Comparison of ENCODE assay signal across 21 cellular contexts in the genomic region with DNA sequence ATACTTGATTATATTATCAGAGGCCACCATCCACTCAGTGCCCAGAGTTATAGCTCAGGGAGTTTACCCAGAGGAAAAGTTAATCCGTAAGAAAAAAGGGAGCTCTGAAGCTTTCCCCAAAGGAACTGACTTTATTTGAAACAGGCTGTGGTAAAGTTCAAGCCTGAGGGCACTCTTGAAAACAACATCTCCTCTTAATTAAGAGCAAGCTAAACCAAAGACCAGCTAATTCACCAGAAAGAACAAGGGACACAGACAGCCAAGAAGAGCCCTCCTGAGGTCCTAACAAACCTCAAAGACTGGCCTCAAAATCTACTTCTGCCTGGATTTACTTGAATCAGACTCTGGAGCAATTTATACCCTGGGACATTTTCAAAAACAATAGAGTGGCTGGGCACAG.
DNase-seq lines count a peak whose midpoint lies in the region; ATAC-seq, FAIRE-seq and TF ChIP-seq lines count a peak whose summit lies in the region.
"Had no signal": no experiment of that assay in that cellular context is flagged by ENCODE, and none has a peak within 500 bp of the region (broad histone marks: within the 10 kb centered on the region; RNA-seq: fewer than 3 reads in every experiment).

No MANE protein-coding gene starts in this region.

- H3K4me1 Mint-ChIP-seq in H9: 0 out of 4 replicates have a peak, but pooled peaks cover 0 to 2% of the 10 kb centered on the region in 2 experiments
- peaks cover 55% of the 10 kb centered on the region for H3K4me1 Mint-ChIP-seq in dendritic cell treated with granulocyte-macrophage colony-stimulating factor and Interleukin-4, amounts not matched to agents 40 ng/mL and 50 ng/mL, for 4 days (ENCODE audit: low read depth)
- H3K4me1 Mint-ChIP-seq: GM23338 had no signal

- no peak overlapping the region for H3K4me3 ChIP-seq in HAP-1
- H3K4me3 ChIP-seq: GM23338 had no signal

- H3K27ac Mint-ChIP-seq in H9: peak overlapping the region in 2 of 3 experiments; percentile 41 to 42; a peak in 2 of 7 replicates
- H3K27ac Mint-ChIP-seq in dendritic cell treated with granulocyte-macrophage colony-stimulating factor and Interleukin-4, amounts not matched to agents 40 ng/mL and 50 ng/mL, for 4 days: peak overlapping the region; percentile 72
- H3K27ac Mint-ChIP-seq: CD8-positive, alpha-beta T cell; GM23338; IgD-negative memory B cell had no signal

- H2BK20ac ChIP-seq in H9 (ENCODE audit: low read depth, low read length, poor library complexity, severe bottlenecking): no peak overlapping the region

- H3K79me1 ChIP-seq in H9 (ENCODE audit: insufficient read depth, low read depth, low read length, poor library complexity, severe bottlenecking): no peaks in the 10 kb centered on the region

- no peak overlapping the region for H3K4me3 Mint-ChIP-seq in H9
- no peak overlapping the region for H3K4me3 Mint-ChIP-seq in dendritic cell treated with granulocyte-macrophage colony-stimulating factor and Interleukin-4, amounts not matched to agents 40 ng/mL and 50 ng/mL, for 4 days
- H3K4me3 Mint-ChIP-seq: CD8-positive, alpha-beta T cell; GM23338 had no signal

- no peak overlapping the region for H3K56ac ChIP-seq in H9 (ENCODE audit: insufficient read length, low read depth, low read length)

- no peaks in the 10 kb centered on the region for H3K36me3 ChIP-seq in HAP-1 (replicated peaks)

- H3K23me2 ChIP-seq in H9 (ENCODE audit: insufficient read length, low read depth, low read length, poor library complexity, severe bottlenecking): no peaks in the 10 kb centered on the region

- no peak overlapping the region for H2BK120ac ChIP-seq in H9 (ENCODE audit: low read depth, low read length, poor library complexity, severe bottlenecking)

- H2BK12ac ChIP-seq in H9 (ENCODE audit: insufficient read length, low read depth, low read length): no peak overlapping the region

- peaks cover 0 to 6% (median 3%) of the 10 kb centered on the region in 3 experiments; a peak in 4 of 7 replicates for H3K36me3 Mint-ChIP-seq in H9 (ENCODE audit: insufficient read depth in 1 of 3, low read depth in 3 of 3)
- H3K36me3 Mint-ChIP-seq in dendritic cell treated with granulocyte-macrophage colony-stimulating factor and Interleukin-4, amounts not matched to agents 40 ng/mL and 50 ng/mL, for 4 days (ENCODE audit: low read depth): no peaks in the 10 kb centered on the region
- H3K36me3 Mint-ChIP-seq: CD8-positive, alpha-beta T cell; IgD-negative memory B cell had no signal

- no peak for ATAC-seq in GM21381 (IDR thresholded peaks at IDR 0.05; ENCODE audit: unreplicated experiment)
- ATAC-seq: CD8-positive, alpha-beta T cell; GM23338 had no signal

- TF ChIP-seq CTCF in AG09319 (IDR thresholded peaks at IDR 0.05; ENCODE audit: low read depth, low read length) (no peak), H9 (conservative IDR thresholded peaks at IDR 0.05) (no peak)

- WGBS in H9 (ENCODE audit: extremely low coverage, insufficient read length, low lambda C conversion rate): no CpG with 5 or more reads among the region's 1 CpG

- no peak overlapping the region for H2AFZ ChIP-seq in H9 (ENCODE audit: low read length)

- H3K18ac ChIP-seq in H9 (ENCODE audit: insufficient read length, low read depth, low read length): no peak overlapping the region

- H3K4me1 ChIP-seq in H9 (ENCODE audit: insufficient read depth, low read length) (no peaks in the 10 kb centered on the region), HAP-1 (no peaks in the 10 kb centered on the region)

- no peak overlapping the region for H3T11ph ChIP-seq in H9 (ENCODE audit: low read length)

- H3K4me2 ChIP-seq in H9 (ENCODE audit: insufficient read depth, insufficient read length, low read length): no peak overlapping the region
- H3K4me2 ChIP-seq: GM23338 had no signal

- no peak overlapping the region for H4K91ac ChIP-seq in H9 (ENCODE audit: insufficient read length, low read depth, low read length)

- DNase-seq in AG09319 (ENCODE audit: extremely low read depth, low read depth) (peak; percentile 18), H9 (no peak), foreskin melanocyte (peak; percentile 33), ACHN (no peak), HAP-1 (ENCODE audit: low spot score in 2 of 2) (no peak), urothelium cell line (ENCODE audit: low spot score) (no peak)
- DNase-seq: CD8-positive, alpha-beta T cell; COR-L47; DMS153; DND-41; GF-D8; H7; KG1 had no signal

- FAIRE-seq in urothelium cell line (lab: Jason Lieb, UNC): no peak
- FAIRE-seq: D721Med, GM19239 had no signal

- H3K23ac ChIP-seq in H9 (ENCODE audit: insufficient read length, low read depth, low read length): no peak overlapping the region

- H2BK5ac ChIP-seq in H9 (ENCODE audit: insufficient read length, low read length): no peak overlapping the region

- no peak overlapping the region for H4K8ac ChIP-seq in H9 (replicated peaks; ENCODE audit: insufficient read length, low read depth, low read length)

- peaks cover 7% of the 10 kb centered on the region for H3K27me3 Mint-ChIP-seq in H9 (ENCODE audit: low read depth)
- peaks cover 3% of the 10 kb centered on the region for H3K27me3 Mint-ChIP-seq in dendritic cell treated with granulocyte-macrophage colony-stimulating factor and Interleukin-4, amounts not matched to agents 40 ng/mL and 50 ng/mL, for 4 days

- H3K9me3 Mint-ChIP-seq in H9: peaks cover 10 to 13% of the 10 kb centered on the region in 2 experiments; a peak in 4 of 5 replicates
- H3K9me3 Mint-ChIP-seq in dendritic cell treated with granulocyte-macrophage colony-stimulating factor and Interleukin-4, amounts not matched to agents 40 ng/mL and 50 ng/mL, for 4 days: peaks cover 13% of the 10 kb centered on the region
- H3K9me3 Mint-ChIP-seq: CD8-positive, alpha-beta T cell had no signal

- no peaks in the 10 kb centered on the region; the same call in 1 of the 2 replicates for H3K79me2 ChIP-seq in H9 (ENCODE audit: insufficient read depth, low read length)

- H4K5ac ChIP-seq in H9 (ENCODE audit: insufficient read length, low read depth, low read length): no peak overlapping the region

- intact Hi-C loops in dendritic cell treated with granulocyte-macrophage colony-stimulating factor and Interleukin-4, amounts not matched to agents 40 ng/mL and 50 ng/mL, for 4 days (cut with micrococcal nuclease): loop anchor here (5.0 to 10.0 kb wide), 2 partner anchors 132 to 216 kb away; no protein-coding TSS in a partner anchor

- H3K14ac ChIP-seq in H9 (ENCODE audit: insufficient read depth, low read length): no peak overlapping the region

- H2AK5ac ChIP-seq in H9 (ENCODE audit: insufficient read length, low read length): no peak overlapping the region

- H3K27me3 ChIP-seq in H9 (ENCODE audit: insufficient read depth, low read length): no peaks in the 10 kb centered on the region
- peaks cover 3% of the 10 kb centered on the region; the same call in 1 of the 2 replicates for H3K27me3 ChIP-seq in HAP-1 (ENCODE audit: low read depth)

- in situ Hi-C loops in ACHN (cut with HindIII; ENCODE audit: low pct_ligation_motif_present, low pct_unique_long_range_greater_than_20kb, low sequenced_read_pairs) (no loop called here), HAP-1 (cut with MboI; ENCODE audit: low sequenced_read_pairs) (no loop called here)

- H3K9me3 ChIP-seq in H9 (ENCODE audit: control insufficient read depth, low read depth, low read length) (no peaks in the 10 kb centered on the region), HAP-1 (no peaks in the 10 kb centered on the region)

- no peak overlapping the region for H3K27ac ChIP-seq in H9 (ENCODE audit: insufficient read length, low read depth, low read length)
- H3K27ac ChIP-seq: 22Rv1, C4-2B had no signal

- H2BK15ac ChIP-seq in H9 (ENCODE audit: low read depth, low read length): no peak overlapping the region

- H4K20me1 ChIP-seq in H9 (ENCODE audit: control insufficient read depth, insufficient read depth, insufficient read length): no peaks in the 10 kb centered on the region

- H3K9ac ChIP-seq in H9 (ENCODE audit: extremely low read depth, insufficient read length, low read length): no peak overlapping the region

- no peak overlapping the region for H3K4ac ChIP-seq in H9 (ENCODE audit: low read depth, low read length)

Comparison
In these comparisons a context has a peak if more than half of its experiments do, and no peak if none do; other contexts are left out.
1. DNase-seq: peak in AG09319 (single experiment) and foreskin melanocyte (single experiment); none in H9 (single experiment), ACHN (single experiment), HAP-1 (0 of 2) and urothelium cell line (single experiment).